21 cellular contexts compared by ENCODE assay signal in genomic region chr5:13989832-13990231, GRCh38. TPM values are rescaled to one million over a fixed set of nuclear protein-coding genes. Genes with fewer than 3 reads are reported as not detected.
DNase-seq lines count a peak whose midpoint lies in the region; ATAC-seq, FAIRE-seq and TF ChIP-seq lines count a peak whose summit lies in the region.
"Had no signal": no experiment of that assay in that cellular context is flagged by ENCODE, and none has a peak within 500 bp of the region (broad histone marks: within the 10 kb centered on the region; RNA-seq: fewer than 3 reads in every experiment).

No MANE protein-coding gene starts in this region.

- H3K4me1 ChIP-seq in A549 = peaks cover 18% of the 10 kb centered on the region
- peaks cover 25% of the 10 kb centered on the region for H3K4me1 ChIP-seq in IMR-90 (ENCODE audit: control insufficient read depth, insufficient read depth, low read length)
- H3K4me1 ChIP-seq in astrocyte (ENCODE audit: insufficient read depth, low read length) = peaks cover 18% of the 10 kb centered on the region
- peaks cover 15% of the 10 kb centered on the region for H3K4me1 ChIP-seq in mesenchymal stem cell (ENCODE audit: control insufficient read depth, insufficient read depth, low read depth, low read length)
- H3K4me1 ChIP-seq: HAP-1 had no signal

- BruUV-seq in IMR-90 (replicated peaks; lab: Mats Ljungman, UMichigan) = no TSS peak

- H3K4me3 ChIP-seq in A549 = no peak overlapping the region
- H3K4me3 ChIP-seq in IMR-90 (ENCODE audit: insufficient read depth, low read depth, low read length) = no peak overlapping the region
- H3K4me3 ChIP-seq in astrocyte (ENCODE audit: insufficient read depth, low read depth, low read length) = no peak overlapping the region
- H3K4me3 ChIP-seq in mesenchymal stem cell (ENCODE audit: insufficient read depth in 1 of 2, low read depth in 1 of 2, low read length in 2 of 2) = no peak overlapping the region
- H3K4me3 ChIP-seq: GM23338, HAP-1 had no signal

- H3K27ac ChIP-seq in A549 (no peak overlapping the region), IMR-90 (ENCODE audit: insufficient read depth, low read length) (peak overlapping the region; percentile 34), astrocyte (ENCODE audit: low read depth, low read length) (no peak overlapping the region), mesenchymal stem cell (ENCODE audit: low read length, poor library complexity, severe bottlenecking) (no peak overlapping the region)

- DNase-seq in A549 (ENCODE audit: low read depth in 1 of 2, low spot score in 1 of 2) = no peak
- DNase-seq in IMR-90 = no peak
- no peak for DNase-seq in astrocyte (ENCODE audit: low read depth)
- DNase-seq in mesenchymal stem cell = no peak
- DNase-seq in hepatic stellate cell (ENCODE audit: low spot score) = no peak
- DNase-seq in KG1 (lab: John Stamatoyannopoulos, UW) = no peak
- DNase-seq in NCI-H748 (lab: John Stamatoyannopoulos, UW; ENCODE audit: unreplicated experiment) = no peak
- DNase-seq: 8988T; C1 segment of cervical spinal cord; Calu3; CD4-positive, alpha-beta memory T cell; COR-L47; DMS53; DMS79 treated with DMSO at 0.1 percent for 48 hours; GF-D8 had no signal

- H3K27me3 Mint-ChIP-seq in astrocyte (ENCODE audit: low read depth, unreplicated experiment) = no peaks in the 10 kb centered on the region

- CTCF ChIA-PET in A549 (lab: Yijun Ruan, JAX) = interaction anchor here (1.0 to 8.0 kb wide), 4 partner anchors 42 to 375 kb away, joined by 3 to 53 read pairs (median 7); no protein-coding TSS in a partner anchor
- CTCF ChIA-PET in IMR-90 (lab: Yijun Ruan, JAX) = no interaction called here

- 83% methylated on average over 2 of the region's 2 CpGs for WGBS in A549 (ENCODE audit: missing lambda C conversion rate)
- WGBS in IMR-90 (ENCODE audit: extremely low coverage in 2 of 2, insufficient read length in 1 of 2), 2 experiments = no CpG with 5 or more reads among the region's 2 CpGs
- WGBS in mesenchymal stem cell = 80% methylated on average over 1 of the region's 2 CpGs

- ATAC-seq in A549 (no peak), IMR-90 (ENCODE audit: low read depth) (no peak)
- ATAC-seq: GM23338 had no signal

- no peaks in the 10 kb centered on the region for H3K27me3 ChIP-seq in IMR-90 (ENCODE audit: control insufficient read depth, insufficient read depth, low read length)
- H3K27me3 ChIP-seq in astrocyte (ENCODE audit: insufficient read depth, low read length) = no peaks in the 10 kb centered on the region
- H3K27me3 ChIP-seq in mesenchymal stem cell (ENCODE audit: control insufficient read depth in 1 of 2, insufficient read depth in 1 of 2, low read length in 2 of 2) = no peaks in the 10 kb centered on the region

- 0 out of 2 replicates have a peak, but pooled peaks cover 4% of the 10 kb centered on the region for H4K20me1 ChIP-seq in IMR-90 (ENCODE audit: insufficient read depth, low read length)
- no peaks in the 10 kb centered on the region for H4K20me1 ChIP-seq in astrocyte (ENCODE audit: insufficient read depth, low read length)

- no peak for TF ChIP-seq EP300 in A549 (IDR thresholded peaks at IDR 0.05)

- H3K18ac ChIP-seq in IMR-90 (ENCODE audit: low read depth, low read length) (peak overlapping the region; percentile 80), mesenchymal stem cell (ENCODE audit: low read depth in 1 of 2, low read length in 2 of 2) (no peak overlapping the region)

- no peak overlapping the region for H3K4me2 ChIP-seq in A549
- no peak overlapping the region for H3K4me2 ChIP-seq in IMR-90 (ENCODE audit: low read depth, low read length)
- H3K4me2 ChIP-seq in astrocyte (ENCODE audit: low read length) = no peak overlapping the region
- H3K4me2 ChIP-seq in mesenchymal stem cell (ENCODE audit: low read length, poor library complexity, severe bottlenecking) = no peak overlapping the region
- H3K4me2 ChIP-seq: GM23338 had no signal

- FAIRE-seq in A549 (lab: Jason Lieb, UNC) = no peak
- FAIRE-seq in astrocyte (lab: Jason Lieb, UNC) = no peak
- FAIRE-seq: GM12891, GM18507, H54 had no signal

- H3K79me2 ChIP-seq in astrocyte (ENCODE audit: insufficient read depth, low read length) = peaks cover 19% of the 10 kb centered on the region

- peak overlapping the region; percentile 51 for H3K4me3 Mint-ChIP-seq in astrocyte (ENCODE audit: unreplicated experiment)
- H3K4me3 Mint-ChIP-seq: CD4-positive, alpha-beta memory T cell; GM23338 had no signal

- in situ Hi-C loops in IMR-90 (cut with MboI; ENCODE audit: low sequenced_read_pairs) = loop anchor here (5.0 to 25.0 kb wide), 2 partner anchors 152 to 672 kb away; partner anchors contain the start of genes OTULIN and TRIO

- H4K8ac ChIP-seq in IMR-90 (ENCODE audit: low read depth in 2 of 2, low read length in 2 of 2) (peak overlapping the region; percentile 44 to 66; a peak in 3 of 4 replicates), mesenchymal stem cell (ENCODE audit: low read length) (no peak overlapping the region)

- dilution Hi-C loops in IMR-90 (cut with HindIII; ENCODE audit: low sequenced_read_pairs, unreplicated experiment) = no loop called here

- H3K56ac ChIP-seq in IMR-90 (ENCODE audit: extremely low read depth, insufficient read depth, low read length) = no peak overlapping the region

- peak overlapping the region; percentile 59; the same call in 1 of the 3 replicates for H2BK15ac ChIP-seq in IMR-90 (ENCODE audit: low read depth, low read length)
- no peak overlapping the region for H2BK15ac ChIP-seq in mesenchymal stem cell (ENCODE audit: low read depth, poor library complexity, severe bottlenecking)

- H2BK5ac ChIP-seq in IMR-90 (ENCODE audit: low read depth, low read length, poor library complexity, severe bottlenecking) = peak overlapping the region; percentile 57
- no peak overlapping the region for H2BK5ac ChIP-seq in mesenchymal stem cell (ENCODE audit: low read depth, low read length, poor library complexity, severe bottlenecking)

- no peak overlapping the region for H2AK9ac ChIP-seq in IMR-90 (replicated peaks; ENCODE audit: low read depth, low read length, poor library complexity)

- H2BK20ac ChIP-seq in IMR-90 (ENCODE audit: low read depth, low read length) = peak overlapping the region; percentile 91

- H3K9ac ChIP-seq in IMR-90 (ENCODE audit: low read depth, low read length) (no peak overlapping the region), astrocyte (ENCODE audit: low read length) (no peak overlapping the region), mesenchymal stem cell (ENCODE audit: low read length) (no peak overlapping the region)

- H3K79me1 ChIP-seq in IMR-90 (ENCODE audit: low read depth in 1 of 2, low read length in 2 of 2) (peaks cover 36 to 72% of the 10 kb centered on the region in 2 experiments), mesenchymal stem cell (replicated peaks; ENCODE audit: low read length, poor library complexity, severe bottlenecking) (peaks cover 9% of the 10 kb centered on the region)

- intact Hi-C loops in IMR-90 (cut with micrococcal nuclease) = loop anchor here (2.0 to 10.0 kb wide), 5 partner anchors 119 to 657 kb away; no protein-coding TSS in a partner anchor

- H3K36me3 Mint-ChIP-seq in astrocyte (ENCODE audit: low read depth, unreplicated experiment) = no peaks in the 10 kb centered on the region
- H3K36me3 Mint-ChIP-seq: CD4-positive, alpha-beta memory T cell had no signal

- peak overlapping the region; percentile 92 for H2BK120ac ChIP-seq in IMR-90 (ENCODE audit: low read depth, low read length)
- no peak overlapping the region for H2BK120ac ChIP-seq in mesenchymal stem cell (ENCODE audit: low read depth, low read length)

- peak overlapping the region; percentile 50; the same call in 1 of the 2 replicates for H3K23ac ChIP-seq in IMR-90 (ENCODE audit: low read depth, low read length)
- H3K23ac ChIP-seq in mesenchymal stem cell (ENCODE audit: low read length in 2 of 2) = no peak overlapping the region

- no peak overlapping the region for H2BK12ac ChIP-seq in mesenchymal stem cell (ENCODE audit: low read length in 2 of 2)

- H3K4me1 Mint-ChIP-seq in astrocyte (ENCODE audit: low read depth, unreplicated experiment) = peaks cover 38% of the 10 kb centered on the region
- H3K4me1 Mint-ChIP-seq: CD4-positive, alpha-beta memory T cell had no signal

- H3K14ac ChIP-seq in IMR-90 (replicated peaks; ENCODE audit: low read depth, low read length) (0 out of 2 replicates have a peak overlapping the region, but pooled peaks have one; percentile 12), mesenchymal stem cell (ENCODE audit: low read length in 2 of 2) (no peak overlapping the region)

- TF ChIP-seq POLR2A in A549 (IDR thresholded peaks at IDR 0.05; ENCODE audit: low read length) (no peak), IMR-90 (IDR thresholded peaks at IDR 0.05; ENCODE audit: low read depth, low read length) (no peak)

- H3K36me3 ChIP-seq in IMR-90 (ENCODE audit: control insufficient read depth, insufficient read depth, low read length) (no peaks in the 10 kb centered on the region), astrocyte (ENCODE audit: insufficient read depth, low read length) (no peaks in the 10 kb centered on the region), mesenchymal stem cell (ENCODE audit: control insufficient read depth in 1 of 2, insufficient read depth in 2 of 2, low read depth in 1 of 2, low read length in 2 of 2) (no peaks in the 10 kb centered on the region)
- H3K36me3 ChIP-seq: HAP-1 had no signal

- H3K4ac ChIP-seq in IMR-90 (ENCODE audit: low read depth, low read length) (peak overlapping the region; percentile 69), mesenchymal stem cell (ENCODE audit: low read depth in 1 of 2, low read length in 2 of 2) (no peak overlapping the region)

- H4K91ac ChIP-seq in IMR-90 (ENCODE audit: insufficient read depth, low read depth, low read length) (peak overlapping the region; percentile 67), mesenchymal stem cell (ENCODE audit: low read length) (no peak overlapping the region)

- TF ChIP-seq RAD21 in A549 (conservative IDR thresholded peaks at IDR 0.05 in 1 of 2, IDR thresholded peaks at IDR 0.05 in 1 of 2) (no peak), IMR-90 (IDR thresholded peaks at IDR 0.05; ENCODE audit: low read length) (no peak)

- peak overlapping the region; percentile 68 for H4K5ac ChIP-seq in IMR-90 (ENCODE audit: low read depth, low read length)

- H2AK5ac ChIP-seq in IMR-90 (ENCODE audit: low read depth, low read length) = peak overlapping the region; percentile 87
- peak overlapping the region; percentile 88 for H2AK5ac ChIP-seq in mesenchymal stem cell (ENCODE audit: low read length, severe bottlenecking)

- no peak overlapping the region for H3K27ac Mint-ChIP-seq in astrocyte (ENCODE audit: unreplicated experiment)
- H3K27ac Mint-ChIP-seq: CD4-positive, alpha-beta memory T cell; GM23338 had no signal

- POLR2A ChIA-PET in A549 (lab: Yijun Ruan, JAX) (no interaction called here), IMR-90 (lab: Charles Lee; ENCODE audit: unreplicated experiment) (no interaction called here)

- H2AFZ ChIP-seq in IMR-90 (replicated peaks; ENCODE audit: low read length, poor library complexity) = no peak overlapping the region
- no peak overlapping the region for H2AFZ ChIP-seq in astrocyte (ENCODE audit: low read depth, low read length)
- no peak overlapping the region for H2AFZ ChIP-seq in mesenchymal stem cell (ENCODE audit: low read depth, low read length)
- H2AFZ ChIP-seq: GM23338 had no signal

- no peak for TF ChIP-seq CTCF in A549 (IDR thresholded peaks at IDR 0.05)
- TF ChIP-seq CTCF in IMR-90 (conservative IDR thresholded peaks at IDR 0.05; ENCODE audit: low read depth, low read length) = no peak
- TF ChIP-seq CTCF in astrocyte (IDR thresholded peaks at IDR 0.05; ENCODE audit: insufficient read depth, low read depth, low read length) = no peak

- H3K9me3 ChIP-seq in A549 (no peaks in the 10 kb centered on the region), IMR-90 (ENCODE audit: control insufficient read depth, insufficient read depth, low read length) (no peaks in the 10 kb centered on the region), astrocyte (ENCODE audit: insufficient read depth, low read depth, low read length) (no peaks in the 10 kb centered on the region), mesenchymal stem cell (ENCODE audit: control insufficient read depth, low read length) (no peaks in the 10 kb centered on the region)
- H3K9me3 ChIP-seq: HAP-1 had no signal

- H3K9me3 Mint-ChIP-seq in astrocyte (ENCODE audit: unreplicated experiment) = peaks cover 2% of the 10 kb centered on the region
- H3K9me3 Mint-ChIP-seq: GM23338 had no signal

- peaks cover 16% of the 10 kb centered on the region for H3K9me1 ChIP-seq in IMR-90 (ENCODE audit: insufficient read depth, low read length)

RNA-seq across cellular contexts. Expression of gene DNAH5, which starts 45.3 kb away (rescaled TPM):
- polyA plus RNA-seq in A549 (2011; rRNA removed) = 1.0 TPM in 2 replicates
- polyA plus RNA-seq in A549 (2012; cell fraction: cytosol; rRNA removed) = 0.22 and 0.29 TPM in 2 replicates
- 0.38 and 0.59 TPM in 2 replicates for polyA plus RNA-seq in A549 (2012; cell fraction: nucleus; rRNA removed)
- polyA plus RNA-seq in A549 (2017; fragmentation: RNase III; extraction: RNeasy Plus Mini Kit Qiagen cat#74134 plus additional on column Dnase treatment) = 0.15 to 0.24 TPM (median 0.21 TPM) in 3 replicates
- polyA minus RNA-seq in A549 (2011; rRNA and poly(A)+ RNA removed) = 1.8 and 2.3 TPM in 2 replicates
- total RNA-seq in IMR-90 (2012; rRNA removed) = 4.3 and 4.7 TPM in 2 replicates
- 1.7 and 1.9 TPM in 2 replicates for polyA plus RNA-seq in IMR-90 (2012; rRNA removed)
- polyA plus RNA-seq in IMR-90 (2012; cell fraction: cytosol; rRNA removed) = 0.37 and 0.56 TPM in 2 replicates
- polyA plus RNA-seq in IMR-90 (2012; cell fraction: nucleus; rRNA removed; ENCODE audit: low replicate concordance) = 0.86 and 4.3 TPM in 2 replicates
- 3.2 and 3.4 TPM in 2 replicates for total RNA-seq in astrocyte
- polyA plus RNA-seq in mesenchymal stem cell (2013, experiment 1 of 2) = 2.2 TPM
- polyA plus RNA-seq in mesenchymal stem cell (2013, experiment 2 of 2) = 2.3 TPM
- total RNA-seq: A673; CD4-positive, alpha-beta memory T cell had no signal
- polyA plus RNA-seq: CD4-positive, alpha-beta memory T cell had no signal
